Comparison of ENCODE assay signal across 8 cellular contexts in the genomic region with DNA sequence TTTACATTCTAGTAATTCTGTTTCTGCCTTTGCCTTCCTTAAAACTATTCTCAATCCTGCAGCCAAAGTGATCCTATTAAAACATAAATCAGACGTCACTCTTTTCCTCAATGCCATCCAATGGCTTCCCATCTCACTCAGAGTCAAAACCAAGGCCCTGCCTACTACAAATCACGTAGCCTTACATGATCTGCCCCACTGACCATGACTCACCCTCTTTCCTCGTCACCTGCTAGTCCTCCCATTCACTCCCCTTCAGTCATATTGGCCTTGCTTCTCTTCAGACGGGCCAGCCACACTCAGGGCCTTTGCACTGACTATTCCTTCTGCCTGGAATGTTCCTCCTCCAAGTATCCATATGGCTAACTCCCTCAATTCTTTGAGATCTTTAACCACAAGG. TPM values are rescaled to one million over a fixed set of nuclear protein-coding genes. Genes with fewer than 3 reads are reported as not detected.
DNase-seq lines count a peak whose midpoint lies in the region; ATAC-seq and TF ChIP-seq lines count a peak whose summit lies in the region.

No MANE protein-coding gene starts in this region.

- 0 out of 2 replicates have a peak overlapping the region, but pooled peaks have one; percentile 1 for H2AFZ ChIP-seq in SK-N-SH (ENCODE audit: low read depth)

- H3K4me3 ChIP-seq in SK-N-SH (ENCODE audit: low read depth in 2 of 2, low read length in 1 of 2), result no peak overlapping the region

- TF ChIP-seq CTCF in SK-N-SH (IDR thresholded peaks at IDR 0.05) (no peak), type B pancreatic cell (conservative IDR thresholded peaks at IDR 0.05) (no peak)

- CTCF ChIA-PET in SK-N-SH (lab: Yijun Ruan, JAX), result no interaction called here

- no peaks in the 10 kb centered on the region for H4K20me1 ChIP-seq in SK-N-SH (ENCODE audit: insufficient read depth)

- no peaks in the 10 kb centered on the region for H3K27me3 Mint-ChIP-seq in type B pancreatic cell

- no peaks in the 10 kb centered on the region for H3K36me3 ChIP-seq in SK-N-SH (replicated peaks in 1 of 2; ENCODE audit: control insufficient read depth in 1 of 2, insufficient read depth in 2 of 2, low read length in 1 of 2)

- H3K27me3 ChIP-seq in SK-N-SH (ENCODE audit: insufficient read depth), result no peaks in the 10 kb centered on the region

- H3K9me2 ChIP-seq in SK-N-SH, result no peaks in the 10 kb centered on the region

- no peak overlapping the region for H3K27ac Mint-ChIP-seq in type B pancreatic cell

- ATAC-seq in SK-N-SH treated with all-trans-retinoic acid at 6 μM for 48 hours (no peak), HG02642 (IDR thresholded peaks at IDR 0.05; ENCODE audit: poor library complexity, unreplicated experiment) (peak; percentile 69)

- no peak overlapping the region for H3K4me2 ChIP-seq in SK-N-SH

- TF ChIP-seq RAD21 in SK-N-SH (IDR thresholded peaks at IDR 0.05; ENCODE audit: low read length), result no peak

- no peaks in the 10 kb centered on the region for H3K79me2 ChIP-seq in SK-N-SH (ENCODE audit: insufficient read depth)

- H3K4me1 Mint-ChIP-seq in type B pancreatic cell (ENCODE audit: unreplicated experiment), result no peaks in the 10 kb centered on the region

- peaks cover 5% of the 10 kb centered on the region for H3K9me3 Mint-ChIP-seq in type B pancreatic cell

- no peak for TF ChIP-seq EP300 in SK-N-SH (IDR thresholded peaks at IDR 0.05; ENCODE audit: borderline replicate concordance in 1 of 2, low read depth in 1 of 2, low read length in 1 of 2)

- in situ Hi-C loops in SK-MEL-5 (cut with HindIII; ENCODE audit: low pct_unique_long_range_greater_than_20kb, low sequenced_read_pairs), result no loop called here

- no peaks in the 10 kb centered on the region for H3K36me3 Mint-ChIP-seq in type B pancreatic cell

- no peak overlapping the region for H3K9ac ChIP-seq in SK-N-SH

- H3K9me3 ChIP-seq in SK-N-SH, result no peaks in the 10 kb centered on the region

- WGBS in SK-N-SH (ENCODE audit: low lambda C conversion rate), result 63% methylated on average over 4 of the region's 4 CpGs

- DNase-seq in SK-N-SH, result no peak
- peak; percentile 73 for DNase-seq in SK-MEL-5 (ENCODE audit: low read depth, low spot score)
- DNase-seq in stimulated activated CD4-positive, alpha-beta T cell treated with anti-CD3 and anti-CD28 coated beads, Interleukin-4, amount 100 ng/mL, for 24 hours, result peak; percentile 16
- no peak for DNase-seq in nucleus accumbens (lab: John Stamatoyannopoulos, UW)
- DNase-seq in NCI-H1092 treated with DMSO at 0.1 percent for 48 hours (lab: John Stamatoyannopoulos, UW), result no peak
- DNase-seq in type B pancreatic cell (ENCODE audit: extremely low spot score, unreplicated experiment), result no peak

- no peak overlapping the region for H3K4me3 Mint-ChIP-seq in type B pancreatic cell

- POLR2A ChIA-PET in SK-N-SH (lab: Yijun Ruan, JAX), result no interaction called here

- H3K27ac ChIP-seq in SK-N-SH (ENCODE audit: low read depth in 2 of 2, low read length in 1 of 2), result no peak overlapping the region

- H3F3A ChIP-seq in SK-N-SH (replicated peaks; ENCODE audit: insufficient read depth), result peaks cover 10% of the 10 kb centered on the region

- H3K4me1 ChIP-seq in SK-N-SH (ENCODE audit: control insufficient read depth in 1 of 2, insufficient read depth in 2 of 2, low read depth in 1 of 2, low read length in 1 of 2), result peaks cover 0 to 8% of the 10 kb centered on the region in 2 experiments; a peak in 1 of 4 replicates

TF ChIP-seq in SK-N-SH, 30 proteins besides CTCF, POLR2A, EP300 and RAD21 (continues in another document):
- TF ChIP-seq, protein P1, sequence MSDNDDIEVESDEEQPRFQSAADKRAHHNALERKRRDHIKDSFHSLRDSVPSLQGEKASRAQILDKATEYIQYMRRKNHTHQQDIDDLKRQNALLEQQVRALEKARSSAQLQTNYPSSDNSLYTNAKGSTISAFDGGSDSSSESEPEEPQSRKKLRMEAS (IDR thresholded peaks at IDR 0.05; ENCODE audit: low read depth), result no peak
- TF ChIP-seq FOSL2 (IDR thresholded peaks at IDR 0.05; ENCODE audit: borderline replicate concordance, low read depth) (no peak), FOXM1 (IDR thresholded peaks at IDR 0.05; ENCODE audit: low read depth) (no peak), TCF12 (IDR thresholded peaks at IDR 0.05) (no peak), RCOR1 (IDR thresholded peaks at IDR 0.05; ENCODE audit: low read length) (no peak), RFX5 (IDR thresholded peaks at IDR 0.05; ENCODE audit: low read length) (no peak), GABPA (IDR thresholded peaks at IDR 0.05; ENCODE audit: low read depth) (no peak), TEAD4 (IDR thresholded peaks at IDR 0.05; ENCODE audit: borderline replicate concordance, insufficient read depth) (no peak)
- TF ChIP-seq, protein P2, sequence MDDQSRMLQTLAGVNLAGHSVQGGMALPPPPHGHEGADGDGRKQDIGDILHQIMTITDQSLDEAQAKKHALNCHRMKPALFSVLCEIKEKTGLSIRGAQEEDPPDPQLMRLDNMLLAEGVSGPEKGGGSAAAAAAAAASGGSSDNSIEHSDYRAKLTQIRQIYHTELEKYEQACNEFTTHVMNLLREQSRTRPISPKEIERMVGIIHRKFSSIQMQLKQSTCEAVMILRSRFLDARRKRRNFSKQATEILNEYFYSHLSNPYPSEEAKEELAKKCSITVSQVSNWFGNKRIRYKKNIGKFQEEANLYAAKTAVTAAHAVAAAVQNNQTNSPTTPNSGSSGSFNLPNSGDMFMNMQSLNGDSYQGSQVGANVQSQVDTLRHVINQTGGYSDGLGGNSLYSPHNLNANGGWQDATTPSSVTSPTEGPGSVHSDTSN (IDR thresholded peaks at IDR 0.05), result no peak
- TF ChIP-seq, protein P3, sequence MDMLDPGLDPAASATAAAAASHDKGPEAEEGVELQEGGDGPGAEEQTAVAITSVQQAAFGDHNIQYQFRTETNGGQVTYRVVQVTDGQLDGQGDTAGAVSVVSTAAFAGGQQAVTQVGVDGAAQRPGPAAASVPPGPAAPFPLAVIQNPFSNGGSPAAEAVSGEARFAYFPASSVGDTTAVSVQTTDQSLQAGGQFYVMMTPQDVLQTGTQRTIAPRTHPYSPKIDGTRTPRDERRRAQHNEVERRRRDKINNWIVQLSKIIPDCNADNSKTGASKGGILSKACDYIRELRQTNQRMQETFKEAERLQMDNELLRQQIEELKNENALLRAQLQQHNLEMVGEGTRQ (IDR thresholded peaks at IDR 0.05; ENCODE audit: borderline replicate concordance, low read depth, low read length), result no peak

TF ChIP-seq in SK-N-SH treated with all-trans-retinoic acid at 6 μM for 48 hours, 23 proteins besides CTCF, POLR2A, EP300 and RAD21 (continues in another document):
- TF ChIP-seq, protein P4, sequence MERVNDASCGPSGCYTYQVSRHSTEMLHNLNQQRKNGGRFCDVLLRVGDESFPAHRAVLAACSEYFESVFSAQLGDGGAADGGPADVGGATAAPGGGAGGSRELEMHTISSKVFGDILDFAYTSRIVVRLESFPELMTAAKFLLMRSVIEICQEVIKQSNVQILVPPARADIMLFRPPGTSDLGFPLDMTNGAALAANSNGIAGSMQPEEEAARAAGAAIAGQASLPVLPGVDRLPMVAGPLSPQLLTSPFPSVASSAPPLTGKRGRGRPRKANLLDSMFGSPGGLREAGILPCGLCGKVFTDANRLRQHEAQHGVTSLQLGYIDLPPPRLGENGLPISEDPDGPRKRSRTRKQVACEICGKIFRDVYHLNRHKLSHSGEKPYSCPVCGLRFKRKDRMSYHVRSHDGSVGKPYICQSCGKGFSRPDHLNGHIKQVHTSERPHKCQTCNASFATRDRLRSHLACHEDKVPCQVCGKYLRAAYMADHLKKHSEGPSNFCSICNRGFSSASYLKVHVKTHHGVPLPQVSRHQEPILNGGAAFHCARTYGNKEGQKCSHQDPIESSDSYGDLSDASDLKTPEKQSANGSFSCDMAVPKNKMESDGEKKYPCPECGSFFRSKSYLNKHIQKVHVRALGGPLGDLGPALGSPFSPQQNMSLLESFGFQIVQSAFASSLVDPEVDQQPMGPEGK (CRISPR knock-in tag; IDR thresholded peaks at IDR 0.05; ENCODE audit: borderline replicate concordance), result no peak
- TF ChIP-seq ZFP3 (CRISPR knock-in tag; IDR thresholded peaks at IDR 0.05), result no peak
- TF ChIP-seq TOX (CRISPR knock-in tag; IDR thresholded peaks at IDR 0.05; ENCODE audit: borderline replicate concordance), result no peak
- TF ChIP-seq ARNTL (CRISPR knock-in tag; IDR thresholded peaks at IDR 0.05; ENCODE audit: borderline replicate concordance, low read depth), result no peak
- no peak for TF ChIP-seq RARB (CRISPR knock-in tag; IDR thresholded peaks at IDR 0.05)
- no peak for TF ChIP-seq GLIS3 (CRISPR knock-in tag; IDR thresholded peaks at IDR 0.05)
- no peak for TF ChIP-seq BACH2 (CRISPR knock-in tag; IDR thresholded peaks at IDR 0.05; ENCODE audit: borderline replicate concordance)
- TF ChIP-seq, protein P5, sequence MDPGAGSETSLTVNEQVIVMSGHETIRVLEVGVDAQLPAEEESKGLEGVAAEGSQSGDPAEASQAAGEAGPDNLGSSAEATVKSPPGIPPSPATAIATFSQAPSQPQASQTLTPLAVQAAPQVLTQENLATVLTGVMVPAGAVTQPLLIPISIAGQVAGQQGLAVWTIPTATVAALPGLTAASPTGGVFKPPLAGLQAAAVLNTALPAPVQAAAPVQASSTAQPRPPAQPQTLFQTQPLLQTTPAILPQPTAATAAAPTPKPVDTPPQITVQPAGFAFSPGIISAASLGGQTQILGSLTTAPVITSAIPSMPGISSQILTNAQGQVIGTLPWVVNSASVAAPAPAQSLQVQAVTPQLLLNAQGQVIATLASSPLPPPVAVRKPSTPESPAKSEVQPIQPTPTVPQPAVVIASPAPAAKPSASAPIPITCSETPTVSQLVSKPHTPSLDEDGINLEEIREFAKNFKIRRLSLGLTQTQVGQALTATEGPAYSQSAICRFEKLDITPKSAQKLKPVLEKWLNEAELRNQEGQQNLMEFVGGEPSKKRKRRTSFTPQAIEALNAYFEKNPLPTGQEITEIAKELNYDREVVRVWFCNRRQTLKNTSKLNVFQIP (CRISPR knock-in tag; IDR thresholded peaks at IDR 0.05; ENCODE audit: borderline replicate concordance, low read depth), result no peak
- TF ChIP-seq ESRRG (CRISPR knock-in tag; IDR thresholded peaks at IDR 0.05), result no peak

RNA-seq across cellular contexts. Expression of a gene that starts 39.0 kb away (rescaled TPM):
- polyA plus RNA-seq in SK-N-SH (2012; rRNA removed), result 6.6 and 7.6 TPM in 2 replicates
- 7.4 and 9.5 TPM in 2 replicates for polyA plus RNA-seq in SK-N-SH (2012; cell fraction: cytosol; rRNA removed)
- 6.2 and 14.9 TPM in 2 replicates for polyA plus RNA-seq in SK-N-SH (2012; cell fraction: nucleus; rRNA removed)
- 34.3 and 38.9 TPM in 2 replicates for total RNA-seq in SK-MEL-5 (2014; rRNA removed; shearing (Covaris generic))
- polyA plus RNA-seq in SK-MEL-5 (2015; cell fraction: cytosol; rRNA removed), result 19.4 and 24.4 TPM in 2 replicates
- polyA plus RNA-seq in SK-MEL-5 (2015; cell fraction: nucleus; rRNA removed), result 51.2 and 65.0 TPM in 2 replicates
- total RNA-seq in type B pancreatic cell (ENCODE audit: low replicate concordance), result 29.0 and 31.2 TPM in 2 replicates

RNA-seq across cellular contexts. Expression of a gene that starts 43.6 kb away (rescaled TPM):
- 2.4 and 2.5 TPM in 2 replicates for polyA plus RNA-seq in SK-N-SH (2012; rRNA removed)
- 2.6 and 2.7 TPM in 2 replicates for polyA plus RNA-seq in SK-N-SH (2012; cell fraction: cytosol; rRNA removed)
- 3.3 and 7.4 TPM in 2 replicates for polyA plus RNA-seq in SK-N-SH (2012; cell fraction: nucleus; rRNA removed)
- total RNA-seq in SK-MEL-5 (2014; rRNA removed; shearing (Covaris generic)), result 17.0 and 23.6 TPM in 2 replicates
- 16.3 and 16.8 TPM in 2 replicates for polyA plus RNA-seq in SK-MEL-5 (2015; cell fraction: cytosol; rRNA removed)
- 3.7 and 4.3 TPM in 2 replicates for polyA plus RNA-seq in SK-MEL-5 (2015; cell fraction: nucleus; rRNA removed)
- total RNA-seq in type B pancreatic cell (ENCODE audit: low replicate concordance), result 3.5 and 4.4 TPM in 2 replicates

Comparison
In these comparisons a context has a peak if more than half of its experiments do, and no peak if none do; other contexts are left out.
1. DNase-seq: peak in SK-MEL-5 (single experiment) and stimulated activated CD4-positive, alpha-beta T cell treated with anti-CD3 and anti-CD28 coated beads, Interleukin-4, amount 100 ng/mL, for 24 hours (single experiment); none in SK-N-SH (single experiment), nucleus accumbens (0 of 56), NCI-H1092 treated with DMSO at 0.1 percent for 48 hours (single experiment) and type B pancreatic cell (single experiment).